ENCODE assay signal across 1 cellular context in the genomic region with DNA sequence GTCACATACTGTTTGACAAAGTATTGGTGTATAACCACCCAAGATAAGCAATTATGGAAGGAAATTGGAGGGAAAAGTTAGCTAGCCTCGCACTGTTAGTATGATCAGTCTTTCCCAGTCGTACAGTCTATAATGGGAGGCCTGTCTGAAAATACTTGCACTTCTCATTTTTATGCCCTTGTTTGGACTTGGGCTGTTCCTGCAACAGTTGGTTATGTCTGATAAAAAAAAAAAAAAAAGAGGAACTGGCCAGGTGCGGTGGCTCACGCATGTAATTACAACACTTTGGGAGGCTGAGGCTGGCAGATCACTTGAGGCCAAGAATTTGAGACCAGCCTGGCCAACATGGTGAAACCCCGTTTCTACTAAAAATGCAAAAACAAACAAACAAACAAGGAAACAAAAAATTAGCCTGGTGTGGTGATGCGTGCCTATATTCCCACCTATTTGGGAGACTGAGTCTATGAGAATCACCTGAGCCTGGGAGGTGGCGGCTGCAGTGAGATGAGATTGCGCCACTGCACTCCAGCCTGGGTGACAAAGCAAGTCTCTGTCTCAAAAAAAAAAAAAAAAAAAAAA.
TF ChIP-seq lines count a peak whose summit lies in the region.

No MANE protein-coding gene starts in this region.

TF ChIP-seq in K562, 482 proteins besides CTCF, POLR2A, EP300 and RAD21 (continued from another document and continues in another):
- TF ChIP-seq ZC3H11A (IDR thresholded peaks at IDR 0.05; ENCODE audit: low read depth, low read length), result no peak
- TF ChIP-seq ZNF584 (CRISPR knock-in tag; IDR thresholded peaks at IDR 0.05; ENCODE audit: low read depth), result peak; percentile 56; the same call in 1 of the 2 replicates
- TF ChIP-seq ZNF408 (CRISPR knock-in tag; IDR thresholded peaks at IDR 0.05; ENCODE audit: low read depth), result no peak
- peak; percentile 57 for TF ChIP-seq SP1 (CRISPR knock-in tag; IDR thresholded peaks at IDR 0.05)
- no peak for TF ChIP-seq HDGF (IDR thresholded peaks at IDR 0.05)
- TF ChIP-seq FOXJ3 (CRISPR knock-in tag; IDR thresholded peaks at IDR 0.05), result no peak
- TF ChIP-seq FOXP1 (CRISPR knock-in tag; IDR thresholded peaks at IDR 0.05), result 0 out of 2 replicates have a peak, but pooled peaks have one; percentile 19
- TF ChIP-seq ASH1L (IDR thresholded peaks at IDR 0.05; ENCODE audit: borderline replicate concordance, low read depth, partially characterized antibody), result no peak
- no peak for TF ChIP-seq NCOA2 (IDR thresholded peaks at IDR 0.05; ENCODE audit: partially characterized antibody in 2 of 2)
- TF ChIP-seq ZFP36 (IDR thresholded peaks at IDR 0.05; ENCODE audit: low read depth, low read length, partially characterized antibody), result peak; percentile 19
- no peak for TF ChIP-seq TOE1 (IDR thresholded peaks at IDR 0.05; ENCODE audit: borderline replicate concordance)
- no peak for TF ChIP-seq TOE1 (CRISPR knock-in tag; IDR thresholded peaks at IDR 0.05; ENCODE audit: borderline replicate concordance, low read depth)
- TF ChIP-seq ZNF830 (CRISPR knock-in tag; IDR thresholded peaks at IDR 0.05), result no peak
- TF ChIP-seq RBBP5 (IDR thresholded peaks at IDR 0.05; ENCODE audit: borderline replicate concordance, insufficient read depth, low read length, poor library complexity, severe bottlenecking), result no peak
- TF ChIP-seq NFE2L1 (tag; IDR thresholded peaks at IDR 0.05; ENCODE audit: borderline replicate concordance, low read depth), result no peak
- peak; percentile 87 for TF ChIP-seq CBFA2T3 (IDR thresholded peaks at IDR 0.05)
- TF ChIP-seq, protein P1, sequence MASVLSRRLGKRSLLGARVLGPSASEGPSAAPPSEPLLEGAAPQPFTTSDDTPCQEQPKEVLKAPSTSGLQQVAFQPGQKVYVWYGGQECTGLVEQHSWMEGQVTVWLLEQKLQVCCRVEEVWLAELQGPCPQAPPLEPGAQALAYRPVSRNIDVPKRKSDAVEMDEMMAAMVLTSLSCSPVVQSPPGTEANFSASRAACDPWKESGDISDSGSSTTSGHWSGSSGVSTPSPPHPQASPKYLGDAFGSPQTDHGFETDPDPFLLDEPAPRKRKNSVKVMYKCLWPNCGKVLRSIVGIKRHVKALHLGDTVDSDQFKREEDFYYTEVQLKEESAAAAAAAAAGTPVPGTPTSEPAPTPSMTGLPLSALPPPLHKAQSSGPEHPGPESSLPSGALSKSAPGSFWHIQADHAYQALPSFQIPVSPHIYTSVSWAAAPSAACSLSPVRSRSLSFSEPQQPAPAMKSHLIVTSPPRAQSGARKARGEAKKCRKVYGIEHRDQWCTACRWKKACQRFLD (CRISPR knock-in tag; IDR thresholded peaks at IDR 0.05), result peak; percentile 84
- no peak for TF ChIP-seq E2F3 (CRISPR knock-in tag; IDR thresholded peaks at IDR 0.05)
- TF ChIP-seq BRD4 (IDR thresholded peaks at IDR 0.05), result no peak
- TF ChIP-seq, protein P2, sequence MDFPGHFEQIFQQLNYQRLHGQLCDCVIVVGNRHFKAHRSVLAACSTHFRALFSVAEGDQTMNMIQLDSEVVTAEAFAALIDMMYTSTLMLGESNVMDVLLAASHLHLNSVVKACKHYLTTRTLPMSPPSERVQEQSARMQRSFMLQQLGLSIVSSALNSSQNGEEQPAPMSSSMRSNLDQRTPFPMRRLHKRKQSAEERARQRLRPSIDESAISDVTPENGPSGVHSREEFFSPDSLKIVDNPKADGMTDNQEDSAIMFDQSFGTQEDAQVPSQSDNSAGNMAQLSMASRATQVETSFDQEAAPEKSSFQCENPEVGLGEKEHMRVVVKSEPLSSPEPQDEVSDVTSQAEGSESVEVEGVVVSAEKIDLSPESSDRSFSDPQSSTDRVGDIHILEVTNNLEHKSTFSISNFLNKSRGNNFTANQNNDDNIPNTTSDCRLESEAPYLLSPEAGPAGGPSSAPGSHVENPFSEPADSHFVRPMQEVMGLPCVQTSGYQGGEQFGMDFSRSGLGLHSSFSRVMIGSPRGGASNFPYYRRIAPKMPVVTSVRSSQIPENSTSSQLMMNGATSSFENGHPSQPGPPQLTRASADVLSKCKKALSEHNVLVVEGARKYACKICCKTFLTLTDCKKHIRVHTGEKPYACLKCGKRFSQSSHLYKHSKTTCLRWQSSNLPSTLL (IDR thresholded peaks at IDR 0.05), result no peak
- TF ChIP-seq ZNF354B (CRISPR knock-in tag; IDR thresholded peaks at IDR 0.05), result peak; percentile 30; the same call in 1 of the 2 replicates
- no peak for TF ChIP-seq XRCC5 (IDR thresholded peaks at IDR 0.05; ENCODE audit: low read depth, low read length)
- TF ChIP-seq KLF16 (IDR thresholded peaks at IDR 0.05), result peak; percentile 94
- no peak for TF ChIP-seq TEAD2 (tag; IDR thresholded peaks at IDR 0.05)
- TF ChIP-seq, protein P3, sequence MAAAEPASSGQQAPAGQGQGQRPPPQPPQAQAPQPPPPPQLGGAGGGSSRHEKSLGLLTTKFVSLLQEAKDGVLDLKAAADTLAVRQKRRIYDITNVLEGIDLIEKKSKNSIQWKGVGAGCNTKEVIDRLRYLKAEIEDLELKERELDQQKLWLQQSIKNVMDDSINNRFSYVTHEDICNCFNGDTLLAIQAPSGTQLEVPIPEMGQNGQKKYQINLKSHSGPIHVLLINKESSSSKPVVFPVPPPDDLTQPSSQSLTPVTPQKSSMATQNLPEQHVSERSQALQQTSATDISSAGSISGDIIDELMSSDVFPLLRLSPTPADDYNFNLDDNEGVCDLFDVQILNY (CRISPR knock-in tag; IDR thresholded peaks at IDR 0.05), result no peak
- TF ChIP-seq SMARCB1 (IDR thresholded peaks at IDR 0.05; ENCODE audit: insufficient read length, low read depth), result no peak
- TF ChIP-seq SAFB2 (IDR thresholded peaks at IDR 0.05; ENCODE audit: borderline replicate concordance, low read depth, low read length, severe bottlenecking), result no peak
- TF ChIP-seq, protein P4, sequence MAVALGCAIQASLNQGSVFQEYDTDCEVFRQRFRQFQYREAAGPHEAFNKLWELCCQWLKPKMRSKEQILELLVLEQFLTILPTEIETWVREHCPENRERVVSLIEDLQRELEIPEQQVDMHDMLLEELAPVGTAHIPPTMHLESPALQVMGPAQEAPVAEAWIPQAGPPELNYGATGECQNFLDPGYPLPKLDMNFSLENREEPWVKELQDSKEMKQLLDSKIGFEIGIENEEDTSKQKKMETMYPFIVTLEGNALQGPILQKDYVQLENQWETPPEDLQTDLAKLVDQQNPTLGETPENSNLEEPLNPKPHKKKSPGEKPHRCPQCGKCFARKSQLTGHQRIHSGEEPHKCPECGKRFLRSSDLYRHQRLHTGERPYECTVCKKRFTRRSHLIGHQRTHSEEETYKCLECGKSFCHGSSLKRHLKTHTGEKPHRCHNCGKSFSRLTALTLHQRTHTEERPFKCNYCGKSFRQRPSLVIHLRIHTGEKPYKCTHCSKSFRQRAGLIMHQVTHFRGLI (CRISPR knock-in tag; IDR thresholded peaks at IDR 0.05), result no peak
- no peak for TF ChIP-seq MIER1 (IDR thresholded peaks at IDR 0.05; ENCODE audit: low read depth)
- TF ChIP-seq SPI1 (IDR thresholded peaks at IDR 0.05; ENCODE audit: borderline replicate concordance, low read depth, low read length), result peak; percentile 100
- no peak for TF ChIP-seq PURB (CRISPR knock-in tag; IDR thresholded peaks at IDR 0.05; ENCODE audit: low read depth)
- no peak for TF ChIP-seq ZNF444 (CRISPR knock-in tag; IDR thresholded peaks at IDR 0.05)
- TF ChIP-seq RFX1 (IDR thresholded peaks at IDR 0.05), result no peak
- TF ChIP-seq, protein P5, sequence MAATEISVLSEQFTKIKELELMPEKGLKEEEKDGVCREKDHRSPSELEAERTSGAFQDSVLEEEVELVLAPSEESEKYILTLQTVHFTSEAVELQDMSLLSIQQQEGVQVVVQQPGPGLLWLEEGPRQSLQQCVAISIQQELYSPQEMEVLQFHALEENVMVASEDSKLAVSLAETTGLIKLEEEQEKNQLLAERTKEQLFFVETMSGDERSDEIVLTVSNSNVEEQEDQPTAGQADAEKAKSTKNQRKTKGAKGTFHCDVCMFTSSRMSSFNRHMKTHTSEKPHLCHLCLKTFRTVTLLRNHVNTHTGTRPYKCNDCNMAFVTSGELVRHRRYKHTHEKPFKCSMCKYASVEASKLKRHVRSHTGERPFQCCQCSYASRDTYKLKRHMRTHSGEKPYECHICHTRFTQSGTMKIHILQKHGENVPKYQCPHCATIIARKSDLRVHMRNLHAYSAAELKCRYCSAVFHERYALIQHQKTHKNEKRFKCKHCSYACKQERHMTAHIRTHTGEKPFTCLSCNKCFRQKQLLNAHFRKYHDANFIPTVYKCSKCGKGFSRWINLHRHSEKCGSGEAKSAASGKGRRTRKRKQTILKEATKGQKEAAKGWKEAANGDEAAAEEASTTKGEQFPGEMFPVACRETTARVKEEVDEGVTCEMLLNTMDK (IDR thresholded peaks at IDR 0.05; ENCODE audit: borderline replicate concordance, insufficient read depth, low read depth, low read length, poor library complexity, severe bottlenecking), result no peak
- TF ChIP-seq, protein P6, sequence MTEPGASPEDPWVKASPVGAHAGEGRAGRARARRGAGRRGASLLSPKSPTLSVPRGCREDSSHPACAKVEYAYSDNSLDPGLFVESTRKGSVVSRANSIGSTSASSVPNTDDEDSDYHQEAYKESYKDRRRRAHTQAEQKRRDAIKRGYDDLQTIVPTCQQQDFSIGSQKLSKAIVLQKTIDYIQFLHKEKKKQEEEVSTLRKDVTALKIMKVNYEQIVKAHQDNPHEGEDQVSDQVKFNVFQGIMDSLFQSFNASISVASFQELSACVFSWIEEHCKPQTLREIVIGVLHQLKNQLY (CRISPR knock-in tag; conservative IDR thresholded peaks at IDR 0.05), result no peak
- TF ChIP-seq NBN (IDR thresholded peaks at IDR 0.05; ENCODE audit: low read depth), result peak; percentile 89; the same call in 1 of the 2 replicates
- peak; percentile 96 for TF ChIP-seq ZNF384 (IDR thresholded peaks at IDR 0.05; ENCODE audit: low read depth, low read length)
- no peak for TF ChIP-seq POU5F1 (IDR thresholded peaks at IDR 0.05; ENCODE audit: borderline replicate concordance, low read depth, low read length, partially characterized antibody)
- no peak for TF ChIP-seq PTTG1 (tag; IDR thresholded peaks at IDR 0.05; ENCODE audit: low read depth)
- TF ChIP-seq, protein P7, sequence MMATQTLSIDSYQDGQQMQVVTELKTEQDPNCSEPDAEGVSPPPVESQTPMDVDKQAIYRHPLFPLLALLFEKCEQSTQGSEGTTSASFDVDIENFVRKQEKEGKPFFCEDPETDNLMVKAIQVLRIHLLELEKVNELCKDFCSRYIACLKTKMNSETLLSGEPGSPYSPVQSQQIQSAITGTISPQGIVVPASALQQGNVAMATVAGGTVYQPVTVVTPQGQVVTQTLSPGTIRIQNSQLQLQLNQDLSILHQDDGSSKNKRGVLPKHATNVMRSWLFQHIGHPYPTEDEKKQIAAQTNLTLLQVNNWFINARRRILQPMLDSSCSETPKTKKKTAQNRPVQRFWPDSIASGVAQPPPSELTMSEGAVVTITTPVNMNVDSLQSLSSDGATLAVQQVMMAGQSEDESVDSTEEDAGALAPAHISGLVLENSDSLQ (IDR thresholded peaks at IDR 0.05), result peak; percentile 44; the same call in 1 of the 2 replicates
- no peak for TF ChIP-seq TCFL5 (CRISPR knock-in tag; conservative IDR thresholded peaks at IDR 0.05)
- no peak for TF ChIP-seq ZNF133 (CRISPR knock-in tag; IDR thresholded peaks at IDR 0.05)
- TF ChIP-seq TCF7 (IDR thresholded peaks at IDR 0.05; ENCODE audit: borderline replicate concordance), result peak; percentile 46; the same call in 1 of the 2 replicates
- no peak for TF ChIP-seq SRSF7 (optimal IDR thresholded peaks at IDR 0.05; ENCODE audit: low read depth, low read length)
- TF ChIP-seq GABPA (tag; conservative IDR thresholded peaks at IDR 0.05; ENCODE audit: low read depth), result no peak
- peak; percentile 99 for TF ChIP-seq L3MBTL2 (IDR thresholded peaks at IDR 0.05)
- TF ChIP-seq HCFC1 (IDR thresholded peaks at IDR 0.05; ENCODE audit: low read depth, low read length), result no peak
- TF ChIP-seq FUS (optimal IDR thresholded peaks at IDR 0.05; ENCODE audit: low read depth, low read length), result no peak
- no peak for TF ChIP-seq KHSRP (IDR thresholded peaks at IDR 0.05)
- TF ChIP-seq, protein P8, sequence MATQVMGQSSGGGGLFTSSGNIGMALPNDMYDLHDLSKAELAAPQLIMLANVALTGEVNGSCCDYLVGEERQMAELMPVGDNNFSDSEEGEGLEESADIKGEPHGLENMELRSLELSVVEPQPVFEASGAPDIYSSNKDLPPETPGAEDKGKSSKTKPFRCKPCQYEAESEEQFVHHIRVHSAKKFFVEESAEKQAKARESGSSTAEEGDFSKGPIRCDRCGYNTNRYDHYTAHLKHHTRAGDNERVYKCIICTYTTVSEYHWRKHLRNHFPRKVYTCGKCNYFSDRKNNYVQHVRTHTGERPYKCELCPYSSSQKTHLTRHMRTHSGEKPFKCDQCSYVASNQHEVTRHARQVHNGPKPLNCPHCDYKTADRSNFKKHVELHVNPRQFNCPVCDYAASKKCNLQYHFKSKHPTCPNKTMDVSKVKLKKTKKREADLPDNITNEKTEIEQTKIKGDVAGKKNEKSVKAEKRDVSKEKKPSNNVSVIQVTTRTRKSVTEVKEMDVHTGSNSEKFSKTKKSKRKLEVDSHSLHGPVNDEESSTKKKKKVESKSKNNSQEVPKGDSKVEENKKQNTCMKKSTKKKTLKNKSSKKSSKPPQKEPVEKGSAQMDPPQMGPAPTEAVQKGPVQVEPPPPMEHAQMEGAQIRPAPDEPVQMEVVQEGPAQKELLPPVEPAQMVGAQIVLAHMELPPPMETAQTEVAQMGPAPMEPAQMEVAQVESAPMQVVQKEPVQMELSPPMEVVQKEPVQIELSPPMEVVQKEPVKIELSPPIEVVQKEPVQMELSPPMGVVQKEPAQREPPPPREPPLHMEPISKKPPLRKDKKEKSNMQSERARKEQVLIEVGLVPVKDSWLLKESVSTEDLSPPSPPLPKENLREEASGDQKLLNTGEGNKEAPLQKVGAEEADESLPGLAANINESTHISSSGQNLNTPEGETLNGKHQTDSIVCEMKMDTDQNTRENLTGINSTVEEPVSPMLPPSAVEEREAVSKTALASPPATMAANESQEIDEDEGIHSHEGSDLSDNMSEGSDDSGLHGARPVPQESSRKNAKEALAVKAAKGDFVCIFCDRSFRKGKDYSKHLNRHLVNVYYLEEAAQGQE (CRISPR knock-in tag; IDR thresholded peaks at IDR 0.05; ENCODE audit: low read depth), result no peak
- TF ChIP-seq TAF1 (IDR thresholded peaks at IDR 0.05; ENCODE audit: control insufficient read depth, extremely low read depth, insufficient read depth, low read length, severe bottlenecking), result no peak
- TF ChIP-seq ARHGAP35 (IDR thresholded peaks at IDR 0.05; ENCODE audit: partially characterized antibody), result no peak
- no peak for TF ChIP-seq HNRNPLL (IDR thresholded peaks at IDR 0.05; ENCODE audit: low read depth, low read length, poor library complexity, severe bottlenecking)
- TF ChIP-seq MCM7 (IDR thresholded peaks at IDR 0.05), result no peak
- TF ChIP-seq MAFG (tag; conservative IDR thresholded peaks at IDR 0.05), result peak; percentile 35; the same call in 1 of the 2 replicates
- TF ChIP-seq PTRF (tag; IDR thresholded peaks at IDR 0.05), result no peak
- TF ChIP-seq EZH2 (IDR thresholded peaks at IDR 0.05; ENCODE audit: borderline replicate concordance, low read depth, low read length), result no peak
- TF ChIP-seq RFX5 (IDR thresholded peaks at IDR 0.05; ENCODE audit: low read depth, low read length), result no peak
- TF ChIP-seq, protein P9, sequence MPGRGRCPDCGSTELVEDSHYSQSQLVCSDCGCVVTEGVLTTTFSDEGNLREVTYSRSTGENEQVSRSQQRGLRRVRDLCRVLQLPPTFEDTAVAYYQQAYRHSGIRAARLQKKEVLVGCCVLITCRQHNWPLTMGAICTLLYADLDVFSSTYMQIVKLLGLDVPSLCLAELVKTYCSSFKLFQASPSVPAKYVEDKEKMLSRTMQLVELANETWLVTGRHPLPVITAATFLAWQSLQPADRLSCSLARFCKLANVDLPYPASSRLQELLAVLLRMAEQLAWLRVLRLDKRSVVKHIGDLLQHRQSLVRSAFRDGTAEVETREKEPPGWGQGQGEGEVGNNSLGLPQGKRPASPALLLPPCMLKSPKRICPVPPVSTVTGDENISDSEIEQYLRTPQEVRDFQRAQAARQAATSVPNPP (IDR thresholded peaks at IDR 0.05; ENCODE audit: borderline replicate concordance, insufficient read depth, insufficient read length), result no peak
